ENCODE assay signal across 8 cellular contexts in genomic region chr11:72040497-72041363, GRCh38. TPM values are rescaled to one million over a fixed set of nuclear protein-coding genes. Genes with fewer than 3 reads are reported as not detected.
DNase-seq lines count a peak whose midpoint lies in the region; ATAC-seq and TF ChIP-seq lines count a peak whose summit lies in the region.

No MANE protein-coding gene starts in this region.

- H3F3A ChIP-seq in DOHH2 (ENCODE audit: control insufficient read depth, insufficient read depth), result peaks cover 29% of the 10 kb centered on the region

- TF ChIP-seq POLR2A in suprapubic skin (IDR thresholded peaks at IDR 0.05), result peak in 1 of 2 donors; percentile 8

- peak; percentile 72 for ATAC-seq in omental fat pad (ENCODE audit: low FRiP score)
- no peak for ATAC-seq in GM19467 (IDR thresholded peaks at IDR 0.05; ENCODE audit: unreplicated experiment)

- TF ChIP-seq CTCF in DOHH2 (IDR thresholded peaks at IDR 0.05; ENCODE audit: low read depth, low read length, poor library complexity, severe bottlenecking) (peak; percentile 29), omental fat pad (IDR thresholded peaks at IDR 0.05) (no peak), suprapubic skin (IDR thresholded peaks at IDR 0.05) (no peak)

- H3K4me2 ChIP-seq in DOHH2 (ENCODE audit: low read length), result peak overlapping the region; percentile 99

- H4K20me1 ChIP-seq in DOHH2 (ENCODE audit: control insufficient read depth, insufficient read depth, low read depth, low read length), result 0 out of 2 replicates have a peak, but pooled peaks cover 8% of the 10 kb centered on the region

- H3K27ac ChIP-seq in DOHH2 (ENCODE audit: low read depth, low read length) (peak overlapping the region; percentile 93), SK-N-MC (peak overlapping the region; percentile 95), suprapubic skin (peak overlapping the region; percentile 95)

- H3K4me3 ChIP-seq in DOHH2 (ENCODE audit: low read length), result peak overlapping the region; percentile 79
- H3K4me3 ChIP-seq in SK-N-MC, result peak overlapping the region; percentile 83
- peak overlapping the region; percentile 53 for H3K4me3 ChIP-seq in suprapubic skin

- intact Hi-C loops in head of caudate nucleus (cut with DNase I), result loop anchor here (2.0 kb wide), 1 partner anchor 40 kb away; the partner anchor contains the start of genes LRRC51 and NUMA1

- peaks cover 35% of the 10 kb centered on the region for H3K36me3 ChIP-seq in DOHH2 (ENCODE audit: control insufficient read depth, low read length)
- peaks cover 6% of the 10 kb centered on the region; the same call in 1 of the 2 replicates for H3K36me3 ChIP-seq in SK-N-MC (ENCODE audit: insufficient read depth, low read length)
- no peaks in the 10 kb centered on the region for H3K36me3 ChIP-seq in suprapubic skin

- peak overlapping the region; percentile 90 for H3K9ac ChIP-seq in SK-N-MC (ENCODE audit: insufficient read length)

- H3K9me3 ChIP-seq in DOHH2 (ENCODE audit: control insufficient read depth, insufficient read depth, low read length), result no peaks in the 10 kb centered on the region
- H3K9me3 ChIP-seq in SK-N-MC (ENCODE audit: low read depth, low read length), result no peaks in the 10 kb centered on the region
- no peaks in the 10 kb centered on the region for H3K9me3 ChIP-seq in suprapubic skin

- TF ChIP-seq EP300 in suprapubic skin (IDR thresholded peaks at IDR 0.05), result no peak

- H3K4me1 ChIP-seq in DOHH2 (ENCODE audit: control insufficient read depth, low read length), result peaks cover 78% of the 10 kb centered on the region
- H3K4me1 ChIP-seq in suprapubic skin, result peaks cover 59% of the 10 kb centered on the region

- WGBS in suprapubic skin, result under 1% methylated on average over 23 of the region's 23 CpGs

- peak; percentile 88 for DNase-seq in LHCN-M2 (ENCODE audit: low read depth)
- DNase-seq in SK-N-MC (ENCODE audit: low read depth, low spot score), result peak; percentile 75
- DNase-seq in activated naive CD8-positive, alpha-beta T cell treated with anti-CD3 and anti-CD28 coated beads, Interleukin-2, amount 50 U/mL, for 16 hours (ENCODE audit: low read depth, low spot score), result peak; percentile 61
- DNase-seq in head of caudate nucleus, result peak; percentile 86 to 97 (median 93)
- DNase-seq in omental fat pad (ENCODE audit: low spot score), result peak; percentile 86
- peak; percentile 97 for DNase-seq in suprapubic skin (ENCODE audit: low spot score in 2 of 2)

- H3K9me2 ChIP-seq in DOHH2 (replicated peaks; ENCODE audit: control insufficient read depth, low read length), result no peaks in the 10 kb centered on the region

- peaks cover 88% of the 10 kb centered on the region for H3K79me2 ChIP-seq in DOHH2 (ENCODE audit: control insufficient read depth, low read length)

- H3K27me3 ChIP-seq in DOHH2 (ENCODE audit: control insufficient read depth, low read length) (no peaks in the 10 kb centered on the region), suprapubic skin (no peaks in the 10 kb centered on the region)

RNA-seq across cellular contexts. Expression of gene NUMA1, which starts 39.6 kb away (rescaled TPM):
- 120 and 132 TPM in 2 replicates for total RNA-seq in LHCN-M2 (2014; rRNA removed)
- polyA plus RNA-seq in LHCN-M2 (2012), result 69.9 TPM
- 100 to 1,000 TPM; 113 to 270 (median 159) TPM for total RNA-seq in omental fat pad
- total RNA-seq in suprapubic skin, result 100 to 1,000 TPM; 296 to 845 (median 452) TPM

RNA-seq across cellular contexts. Expression of gene LRRC51, which starts 39.9 kb away (rescaled TPM):
- total RNA-seq in LHCN-M2 (2014; rRNA removed), result 6.4 and 7.8 TPM in 2 replicates
- 11.7 TPM for polyA plus RNA-seq in LHCN-M2 (2012)
- 1 to 10 TPM; 4.0 to 10.0 (median 5.4) TPM for total RNA-seq in omental fat pad
- total RNA-seq in suprapubic skin, result 1 to 10 TPM; 3.7 to 9.9 (median 6.6) TPM

RNA-seq across cellular contexts. Expression of gene IL18BP, which starts 42.0 kb away (rescaled TPM):
- total RNA-seq in LHCN-M2 (2014; rRNA removed), result 0.90 and 1.8 TPM in 2 replicates
- 1.2 TPM for polyA plus RNA-seq in LHCN-M2 (2012)
- 10 to 100 TPM in 2 of 4 donors, 1 to 10 TPM in 2; 4.1 to 16.7 (median 10.8) TPM for total RNA-seq in omental fat pad
- 10 to 100 TPM in 1 of 4 donors, 1 to 10 TPM in 3; 2.9 to 18.6 (median 7.2) TPM for total RNA-seq in suprapubic skin
